ENCODE assay signal across 8 cellular contexts in the genomic region with DNA sequence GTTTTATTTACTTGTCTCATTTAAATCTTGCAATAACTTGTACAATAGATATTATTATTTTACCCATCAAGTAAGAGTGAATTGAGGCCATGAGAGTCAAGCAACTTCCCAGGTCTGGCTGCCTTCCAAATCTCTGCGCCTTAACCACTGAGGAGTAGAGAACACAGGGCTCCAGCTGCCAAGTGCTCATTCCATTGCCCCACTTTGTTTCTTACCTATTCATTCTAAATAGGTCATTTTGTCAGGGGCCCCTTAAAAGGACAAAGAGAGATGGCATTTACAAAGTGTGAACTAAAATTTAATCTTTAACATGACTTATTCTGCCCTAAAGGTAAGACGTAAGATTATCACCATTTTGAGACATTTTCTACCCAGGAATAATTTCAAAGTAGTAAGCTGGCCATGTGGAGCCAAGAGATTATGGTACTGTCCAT. TPM values are rescaled to one million over a fixed set of nuclear protein-coding genes. Genes with fewer than 3 reads are reported as not detected.
DNase-seq lines count a peak whose midpoint lies in the region; ATAC-seq and TF ChIP-seq lines count a peak whose summit lies in the region.

No MANE protein-coding gene starts in this region.

- peak overlapping the region; percentile 81 for H3K4me2 ChIP-seq in hepatocyte

- peaks cover 5% of the 10 kb centered on the region for H3K36me3 ChIP-seq in hepatocyte (replicated peaks; ENCODE audit: insufficient read depth, low read depth)

- peaks cover 75% of the 10 kb centered on the region for H4K20me1 ChIP-seq in hepatocyte (ENCODE audit: insufficient read depth, poor library complexity, severe bottlenecking)

- H3K27me3 ChIP-seq in hepatocyte: no peaks in the 10 kb centered on the region

- no peak overlapping the region for H3K27ac ChIP-seq in hepatocyte

- H3K4me1 ChIP-seq in hepatocyte (ENCODE audit: insufficient read depth): peaks cover 17% of the 10 kb centered on the region

- H3K79me2 ChIP-seq in hepatocyte: peaks cover 91% of the 10 kb centered on the region

- DNase-seq in activated CD8-positive, alpha-beta memory T cell treated with anti-CD3 and anti-CD28 coated beads for 24 hours: peak; percentile 50
- DNase-seq in activated CD8-positive, alpha-beta memory T cell treated with anti-CD3 and anti-CD28 coated beads, Interleukin-2, amount 50 U/mL, for 48 hours: no peak
- DNase-seq in NCI-H226 (peak; percentile 54), amygdala (lab: John Stamatoyannopoulos, UW) (peak in 31 of 56 donors; percentile 3 to 85 (median 36)), hepatocyte (ENCODE audit: low spot score) (peak; percentile 57), renal cortical epithelial cell (ENCODE audit: low read depth) (peak; percentile 72)

- peak overlapping the region; percentile 96 for H3K4me3 ChIP-seq in hepatocyte

- 2% methylated on average over 2 of the region's 2 CpGs for WGBS in hepatocyte (ENCODE audit: low lambda C conversion rate, missing lambda C conversion rate)

- no peaks in the 10 kb centered on the region for H3K9me3 ChIP-seq in hepatocyte (ENCODE audit: low read depth)

- H2AFZ ChIP-seq in hepatocyte: no peak overlapping the region

- no peak for ATAC-seq in HG03045 (IDR thresholded peaks at IDR 0.05; ENCODE audit: unreplicated experiment)
- no peak for ATAC-seq in GM19452 (IDR thresholded peaks at IDR 0.05; ENCODE audit: unreplicated experiment)

- H3K9me2 ChIP-seq in hepatocyte (replicated peaks; ENCODE audit: insufficient read depth): no peaks in the 10 kb centered on the region

- TF ChIP-seq CTCF in hepatocyte (IDR thresholded peaks at IDR 0.05; ENCODE audit: poor library complexity): no peak

RNA-seq across cellular contexts. Expression of gene PPP1R15B, which starts 3.5 kb away (rescaled TPM):
- 66.9 and 77.0 TPM in 2 replicates for total RNA-seq in hepatocyte
- polyA plus RNA-seq in hepatocyte: 31.2 and 34.0 TPM in 2 replicates
- total RNA-seq in renal cortical epithelial cell: 34.9 and 46.9 TPM in 2 replicates

RNA-seq across cellular contexts. Expression of gene PLEKHA6, which starts 48.4 kb away (rescaled TPM):
- total RNA-seq in hepatocyte (14.3 and 31.5 TPM in 2 replicates), renal cortical epithelial cell (16.7 and 26.8 TPM in 2 replicates)
- 12.4 and 14.3 TPM in 2 replicates for polyA plus RNA-seq in hepatocyte
